In genomic region chr2:20227894-20228505, GRCh38 we compare ENCODE assay signal across 28 cellular contexts. TPM values are rescaled to one million over a fixed set of nuclear protein-coding genes. Genes with fewer than 3 reads are reported as not detected.
DNase-seq lines count a peak whose midpoint lies in the region; ATAC-seq and TF ChIP-seq lines count a peak whose summit lies in the region.
"Had no signal": no experiment of that assay in that cellular context is flagged by ENCODE, and none has a peak within 500 bp of the region (broad histone marks: within the 10 kb centered on the region; RNA-seq: fewer than 3 reads in every experiment).

No MANE protein-coding gene starts in this region.

- no peak overlapping the region for H3K4me3 Mint-ChIP-seq in activated CD8-positive, alpha-beta memory T cell treated with anti-CD3 and anti-CD28 coated beads, Interleukin-2, amount 10 ng/mL, durations not matched to agents 7 days and 5 days
- no peak overlapping the region for H3K4me3 Mint-ChIP-seq in neural progenitor cell
- H3K4me3 Mint-ChIP-seq: immature natural killer cell; natural killer cell treated with Interleukin-12 subunit alpha and Interleukin-12 subunit beta and Interleukin-15 and Interleukin-18, amount 100 ng/mL, for 72 hours; T-helper 2 cell treated with Interferon-gamma antibody and Interleukin-4, amounts not matched to agents 5 μg/mL and 100 μg/mL, for 36 hours had no signal

- DNase-seq in activated CD8-positive, alpha-beta memory T cell treated with anti-CD3 and anti-CD28 coated beads, Interleukin-2, amount 50 U/mL, for 48 hours, result peak; percentile 34
- DNase-seq in activated CD8-positive, alpha-beta memory T cell treated with anti-CD3 and anti-CD28 coated beads, Interleukin-2, amount 10 ng/mL, durations not matched to agents 7 days and 5 days, result no peak
- DNase-seq in H7, result peak; percentile 38
- DNase-seq in colonic mucosa, result peak; percentile 14
- DNase-seq in neural progenitor cell (ENCODE audit: low spot score), result no peak
- no peak for DNase-seq in left lobe of liver (ENCODE audit: low spot score)
- no peak for DNase-seq in HEK293T (ENCODE audit: extremely low spot score)
- no peak for DNase-seq in HAP-1 (ENCODE audit: low spot score in 2 of 2)
- DNase-seq: activated CD8-positive, alpha-beta memory T cell treated with anti-CD3 and anti-CD28 coated beads for 24 hours; activated naive CD4-positive, alpha-beta T cell; activated T-cell treated with anti-CD3 and anti-CD28 coated beads, Interleukin-2, amount 50 U/mL, for 48 hours; DMS79; hypothalamus; immature natural killer cell; Kasumi-1; mammary epithelial cell; NCI-H1417 treated with DMSO at 0.1 percent for 48 hours; NCI-H2029 treated with DMSO at 0.1 percent for 48 hours; NCI-H526; NK-92 treated with Interleukin-12 subunit alpha and Interleukin-12 subunit beta, amount 100 ng/mL, for 24 hours; SHP77; stimulated activated naive CD4-positive, alpha-beta T cell; uterus had no signal

- H3K27me3 Mint-ChIP-seq in activated CD8-positive, alpha-beta memory T cell treated with anti-CD3 and anti-CD28 coated beads, Interleukin-2, amount 10 ng/mL, durations not matched to agents 7 days and 5 days, result peaks cover 53% of the 10 kb centered on the region
- H3K27me3 Mint-ChIP-seq in neural progenitor cell (ENCODE audit: insufficient read depth, low read depth), result peaks cover 16% of the 10 kb centered on the region

- no peak overlapping the region for H3K4me2 ChIP-seq in neural progenitor cell

- ATAC-seq in activated CD8-positive, alpha-beta memory T cell treated with anti-CD3 and anti-CD28 coated beads, Interleukin-2, amount 10 ng/mL, durations not matched to agents 7 days and 5 days, result no peak
- ATAC-seq in left lobe of liver, result no peak
- ATAC-seq: left colon; natural killer cell treated with Interleukin-12 subunit alpha and Interleukin-12 subunit beta and Interleukin-15 and Interleukin-18, amount 100 ng/mL, for 72 hours had no signal

- no peak overlapping the region for H3K27ac ChIP-seq in colonic mucosa
- H3K27ac ChIP-seq in neural progenitor cell, result no peak overlapping the region
- H3K27ac ChIP-seq: skin epidermis, uterus had no signal

- H3K4me3 ChIP-seq in H7 (ENCODE audit: insufficient read depth, low read depth, low read length) (no peak overlapping the region), colonic mucosa (no peak overlapping the region), neural progenitor cell (no peak overlapping the region), HAP-1 (no peak overlapping the region)
- H3K4me3 ChIP-seq: skin epidermis, uterus had no signal

- H3K9me3 ChIP-seq in colonic mucosa (no peaks in the 10 kb centered on the region), neural progenitor cell (ENCODE audit: low read depth) (no peaks in the 10 kb centered on the region), HAP-1 (no peaks in the 10 kb centered on the region)
- H3K9me3 ChIP-seq: uterus had no signal

- H2AFZ ChIP-seq in neural progenitor cell (replicated peaks), result no peak overlapping the region

- no peaks in the 10 kb centered on the region for H3K36me3 Mint-ChIP-seq in activated CD8-positive, alpha-beta memory T cell treated with anti-CD3 and anti-CD28 coated beads, Interleukin-2, amount 10 ng/mL, durations not matched to agents 7 days and 5 days
- no peaks in the 10 kb centered on the region for H3K36me3 Mint-ChIP-seq in neural progenitor cell
- H3K36me3 Mint-ChIP-seq: CD14-positive monocyte; immature natural killer cell; natural killer cell treated with Interleukin-12 subunit alpha and Interleukin-12 subunit beta and Interleukin-15 and Interleukin-18, amount 100 ng/mL, for 72 hours had no signal

- H3K9me3 Mint-ChIP-seq in activated CD8-positive, alpha-beta memory T cell treated with anti-CD3 and anti-CD28 coated beads, Interleukin-2, amount 10 ng/mL, durations not matched to agents 7 days and 5 days (ENCODE audit: low read depth), result no peaks in the 10 kb centered on the region
- H3K9me3 Mint-ChIP-seq in neural progenitor cell, result no peaks in the 10 kb centered on the region
- H3K9me3 Mint-ChIP-seq: immature natural killer cell; natural killer cell treated with Interleukin-12 subunit alpha and Interleukin-12 subunit beta and Interleukin-15 and Interleukin-18, amount 100 ng/mL, for 72 hours; T-helper 2 cell treated with Interferon-gamma antibody and Interleukin-4, amounts not matched to agents 5 μg/mL and 100 μg/mL, for 36 hours had no signal

- peaks cover 13% of the 10 kb centered on the region for H3K79me2 ChIP-seq in neural progenitor cell (ENCODE audit: low read depth)

- intact Hi-C loops in colonic mucosa (cut with DNase I), result loop anchor here (10.0 kb wide), 2 partner anchors 93 to 123 kb away; no protein-coding TSS in a partner anchor

- peaks cover 1% of the 10 kb centered on the region for H4K20me1 ChIP-seq in neural progenitor cell (ENCODE audit: low read depth)

- H3K36me3 ChIP-seq in H7 (replicated peaks; ENCODE audit: control insufficient read depth, insufficient read depth, low read length), result no peaks in the 10 kb centered on the region
- H3K36me3 ChIP-seq in colonic mucosa, result no peaks in the 10 kb centered on the region
- no peaks in the 10 kb centered on the region for H3K36me3 ChIP-seq in neural progenitor cell
- no peaks in the 10 kb centered on the region for H3K36me3 ChIP-seq in HAP-1 (replicated peaks)
- H3K36me3 ChIP-seq: uterus had no signal

- in situ Hi-C loops in HAP-1 (cut with MboI; ENCODE audit: low sequenced_read_pairs), result no loop called here

- peaks cover 18% of the 10 kb centered on the region for H3F3A ChIP-seq in neural progenitor cell (ENCODE audit: low read depth)

- H3K27ac Mint-ChIP-seq in activated CD8-positive, alpha-beta memory T cell treated with anti-CD3 and anti-CD28 coated beads, Interleukin-2, amount 10 ng/mL, durations not matched to agents 7 days and 5 days, result no peak overlapping the region
- no peak overlapping the region for H3K27ac Mint-ChIP-seq in neural progenitor cell
- H3K27ac Mint-ChIP-seq: CD14-positive monocyte; immature natural killer cell; natural killer cell treated with Interleukin-12 subunit alpha and Interleukin-12 subunit beta and Interleukin-15 and Interleukin-18, amount 100 ng/mL, for 72 hours; T-helper 2 cell treated with Interferon-gamma antibody and Interleukin-4, amounts not matched to agents 5 μg/mL and 100 μg/mL, for 36 hours had no signal

- POLR2A ChIA-PET in HEK293T (lab: Yijun Ruan, JAX), result no interaction called here

- peaks cover 6% of the 10 kb centered on the region for H3K4me1 Mint-ChIP-seq in activated CD8-positive, alpha-beta memory T cell treated with anti-CD3 and anti-CD28 coated beads, Interleukin-2, amount 10 ng/mL, durations not matched to agents 7 days and 5 days
- H3K4me1 Mint-ChIP-seq in neural progenitor cell, result peaks cover 5% of the 10 kb centered on the region

- H3K27me3 ChIP-seq in H7 (ENCODE audit: control insufficient read depth, insufficient read depth, low read length) (peaks cover 11% of the 10 kb centered on the region), colonic mucosa (no peaks in the 10 kb centered on the region), neural progenitor cell (peaks cover 9% of the 10 kb centered on the region), HAP-1 (ENCODE audit: low read depth) (no peaks in the 10 kb centered on the region)
- H3K27me3 ChIP-seq: uterus had no signal

- H3K9ac ChIP-seq in colonic mucosa (ENCODE audit: low read depth in 2 of 2, low read length in 2 of 2) (no peak overlapping the region), neural progenitor cell (no peak overlapping the region)

- H3K4me1 ChIP-seq in colonic mucosa (no peaks in the 10 kb centered on the region), neural progenitor cell (peaks cover 6% of the 10 kb centered on the region), HAP-1 (peaks cover 3% of the 10 kb centered on the region; the same call in 1 of the 2 replicates)

- CTCF ChIA-PET in activated CD8-positive, alpha-beta memory T cell treated with anti-CD3 and anti-CD28 coated beads, Interleukin-2, amount 10 ng/mL, durations not matched to agents 7 days and 5 days (lab: Charles Lee), result no interaction called here
- CTCF ChIA-PET in HEK293T (lab: Yijun Ruan, JAX), result no interaction called here

- TF ChIP-seq CTCF in colonic mucosa (IDR thresholded peaks at IDR 0.05), result no peak
- TF ChIP-seq CTCF in neural progenitor cell (IDR thresholded peaks at IDR 0.05), result peak; percentile 6

TF ChIP-seq in HEK293T, 16 proteins besides CTCF, POLR2A, EP300 and RAD21:
- TF ChIP-seq NFRKB (IDR thresholded peaks at IDR 0.05), result no peak
- TF ChIP-seq LEF1 (IDR thresholded peaks at IDR 0.05; ENCODE audit: borderline replicate concordance), result no peak
- TF ChIP-seq CTBP1 (IDR thresholded peaks at IDR 0.05; ENCODE audit: borderline replicate concordance), result no peak
- no peak for TF ChIP-seq ELF4 (IDR thresholded peaks at IDR 0.05)
- no peak for TF ChIP-seq FOXA1 (IDR thresholded peaks at IDR 0.05)

RNA-seq across cellular contexts. Expression of gene SDC1, which starts 3.1 kb away (rescaled TPM):
- total RNA-seq in activated CD8-positive, alpha-beta memory T cell treated with anti-CD3 and anti-CD28 coated beads, Interleukin-2, amount 10 ng/mL, durations not matched to agents 7 days and 5 days, result under 1 TPM in 1 of 2 experiments, not detected in 1; 0.42 TPM
- total RNA-seq in H7 (2014; rRNA removed; shearing (Covaris generic)), result 27.2 and 38.5 TPM in 2 replicates
- total RNA-seq in colonic mucosa (100 to 1,000 TPM; 156 to 213 TPM), neural progenitor cell (ENCODE audit: low replicate concordance) (27.5 and 54.0 TPM in 2 replicates), left lobe of liver (537 TPM)
- total RNA-seq: natural killer cell treated with Interleukin-12 subunit alpha and Interleukin-12 subunit beta and Interleukin-15 and Interleukin-18, amount 100 ng/mL, for 72 hours had no signal

Comparison
In these comparisons a context has a peak if more than half of its experiments do, and no peak if none do; other contexts are left out.
1. DNase-seq: peak in activated CD8-positive, alpha-beta memory T cell treated with anti-CD3 and anti-CD28 coated beads, Interleukin-2, amount 50 U/mL, for 48 hours (single experiment), H7 (single experiment) and colonic mucosa (single experiment); none in activated CD8-positive, alpha-beta memory T cell treated with anti-CD3 and anti-CD28 coated beads, Interleukin-2, amount 10 ng/mL, durations not matched to agents 7 days and 5 days (single experiment), neural progenitor cell (single experiment), left lobe of liver (single experiment), HEK293T (single experiment) and HAP-1 (0 of 2).
2. RNA of gene SDC1, which starts 3.1 kb away (total RNA-seq): 537 TPM in left lobe of liver (single experiment), 156 to 213 TPM in colonic mucosa, 27.2 to 38.5 TPM in H7 and 27.5 to 54.0 TPM in neural progenitor cell; 0.42 TPM in activated CD8-positive, alpha-beta memory T cell treated with anti-CD3 and anti-CD28 coated beads, Interleukin-2, amount 10 ng/mL, durations not matched to agents 7 days and 5 days; every median in the first group is over 10 times any median in the second.